ENCODE assay signal across 19 cellular contexts in the genomic region with DNA sequence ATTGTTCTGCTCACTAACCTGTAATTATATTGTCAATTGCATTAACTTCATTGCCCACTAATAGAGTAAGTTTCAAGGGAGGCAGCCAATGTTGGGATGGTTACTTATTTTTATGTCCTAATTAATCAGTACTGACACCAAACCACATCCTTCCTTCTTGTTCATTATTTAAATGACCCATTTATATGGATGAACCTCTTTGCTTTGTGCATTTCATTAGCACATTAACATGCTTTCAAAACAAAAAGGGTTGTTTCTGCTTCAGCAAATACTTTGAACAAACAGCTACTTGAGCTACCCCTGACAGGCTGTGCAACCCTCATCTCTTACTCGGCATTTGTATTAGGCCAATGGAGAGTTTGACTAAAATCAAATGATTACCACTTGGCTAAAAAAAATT.
DNase-seq lines count a peak whose midpoint lies in the region; ATAC-seq, FAIRE-seq and TF ChIP-seq lines count a peak whose summit lies in the region.
"Had no signal": no experiment of that assay in that cellular context is flagged by ENCODE, and none has a peak within 500 bp of the region (broad histone marks: within the 10 kb centered on the region; RNA-seq: fewer than 3 reads in every experiment).

No MANE protein-coding gene starts in this region.

- peak; percentile 87 for FAIRE-seq in G401.6 (lab: Jason Lieb, UNC)
- FAIRE-seq: GM19239 had no signal

- peak; percentile 48; the same call in 1 of the 2 replicates for TF ChIP-seq EP300 in Ishikawa (IDR thresholded peaks at IDR 0.05; ENCODE audit: borderline replicate concordance)

- no peak for TF ChIP-seq RAD21 in Ishikawa (IDR thresholded peaks at IDR 0.05; ENCODE audit: low read depth)

- DNase-seq in NCI-H69 (lab: John Stamatoyannopoulos, UW) = peak; percentile 91
- peak; percentile 69 for DNase-seq in renal cortical epithelial cell (ENCODE audit: low read depth)
- DNase-seq in effector CD4-positive, alpha-beta T cell = no peak
- no peak for DNase-seq in GM19240 (ENCODE audit: insufficient read length, low spot score)
- no peak for DNase-seq in UCSD-AML1 (lab: John Stamatoyannopoulos, UW; ENCODE audit: unreplicated experiment)
- DNase-seq: ACHN; C1 segment of cervical spinal cord; CD8-positive, alpha-beta memory T cell; DND-41; GDM1; NCI-H2081 treated with DMSO at 0.1 percent for 48 hours; PC-9; SIG-M5; T-helper 1 cell; T-helper 9 cell had no signal

- no peak for ATAC-seq in GM21717 (IDR thresholded peaks at IDR 0.05; ENCODE audit: unreplicated experiment)

TF ChIP-seq in Ishikawa, 13 proteins besides CTCF, POLR2A, EP300 and RAD21:
- TF ChIP-seq FOXM1 (IDR thresholded peaks at IDR 0.05; ENCODE audit: borderline replicate concordance, low read depth) (peak; percentile 37; the same call in 1 of the 2 replicates), CEBPB (IDR thresholded peaks at IDR 0.05) (no peak)

Comparison
In these comparisons a context has a peak if more than half of its experiments do, and no peak if none do; other contexts are left out.
1. DNase-seq: peak in NCI-H69 (single experiment) and renal cortical epithelial cell (single experiment); none in effector CD4-positive, alpha-beta T cell (single experiment), GM19240 (single experiment) and UCSD-AML1 (single experiment).